Comparison of ENCODE assay signal across 9 cellular contexts in the genomic region with DNA sequence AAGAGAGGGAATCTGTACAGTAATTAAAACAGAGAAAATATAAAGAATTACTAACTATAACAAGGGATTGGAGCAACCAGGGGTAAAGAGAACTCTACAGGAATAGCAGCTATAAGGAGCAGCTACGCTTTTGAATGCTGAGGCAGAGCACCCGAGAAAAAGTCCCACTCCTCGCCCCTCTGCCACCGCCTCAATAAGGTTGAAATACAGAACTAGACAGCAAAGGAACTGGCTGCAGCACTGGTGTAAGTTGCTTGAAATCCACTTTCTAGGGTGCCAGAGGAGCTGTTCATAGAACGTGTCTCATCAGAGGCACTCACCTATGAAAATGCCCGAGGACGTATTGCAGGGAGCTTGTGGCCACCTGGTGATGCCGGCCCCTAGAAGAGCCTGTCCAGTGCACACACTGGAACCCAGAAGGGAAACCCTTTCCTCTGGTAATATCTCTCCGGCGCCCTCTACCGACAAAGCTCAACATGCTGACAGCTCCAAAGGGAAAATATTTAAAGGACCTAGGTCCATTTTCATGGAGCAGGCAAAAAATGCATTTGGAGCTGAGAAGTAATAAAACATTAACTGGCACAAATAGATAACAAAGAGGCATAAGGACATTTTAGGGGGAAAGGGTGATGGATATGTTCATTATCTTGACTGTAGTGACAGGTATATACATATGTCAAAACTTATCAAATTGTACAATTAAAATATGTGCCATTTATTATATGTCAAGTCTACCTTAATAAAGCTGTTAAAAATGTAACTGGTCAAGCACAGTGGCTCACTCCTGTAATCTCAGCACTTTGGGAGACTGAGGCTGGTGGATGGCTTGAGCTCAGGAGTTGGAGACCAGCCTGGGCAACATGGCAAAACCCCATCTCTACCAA.
DNase-seq lines count a peak whose midpoint lies in the region; ATAC-seq and TF ChIP-seq lines count a peak whose summit lies in the region.
"Had no signal": no experiment of that assay in that cellular context is flagged by ENCODE, and none has a peak within 500 bp of the region (broad histone marks: within the 10 kb centered on the region; RNA-seq: fewer than 3 reads in every experiment).

No MANE protein-coding gene starts in this region.

- no peaks in the 10 kb centered on the region for H4K20me1 ChIP-seq in OCI-LY7 (ENCODE audit: insufficient read depth, low read length)

- H3K79me2 ChIP-seq in OCI-LY7 (ENCODE audit: insufficient read depth, low read depth, low read length), result no peaks in the 10 kb centered on the region

- H3K9me3 ChIP-seq in OCI-LY7 (ENCODE audit: low read length), result no peaks in the 10 kb centered on the region
- H3K9me3 ChIP-seq: neutrophil had no signal

- H2AFZ ChIP-seq in OCI-LY7 (ENCODE audit: low read length), result no peak overlapping the region

- POLR2A ChIA-PET in OCI-LY7 (lab: Charles Lee), result interaction anchor here (0.6 to 1.6 kb wide), 2 partner anchors 9 to 284 kb away, joined by 7 read pairs; no protein-coding TSS in a partner anchor

- intact Hi-C loops in CD14-positive monocyte (cut with micrococcal nuclease) (no loop called here), OCI-LY7 (cut with micrococcal nuclease; ENCODE audit: unreplicated experiment) (loop anchor here (10.0 kb wide), 1 partner anchor 114 kb away; no protein-coding TSS in a partner anchor)

- peaks cover 0 to 2% (median 0%) of the 10 kb centered on the region in 7 donors for H3K9me3 Mint-ChIP-seq in CD14-positive monocyte

- H3K4me2 ChIP-seq in OCI-LY7 (ENCODE audit: low read length), result no peak overlapping the region

- H3K4me3 ChIP-seq in OCI-LY7 (ENCODE audit: low read depth, low read length, poor library complexity, severe bottlenecking), result no peak overlapping the region

- H3K36me3 ChIP-seq in OCI-LY7 (ENCODE audit: insufficient read depth, low read length), result no peaks in the 10 kb centered on the region
- H3K36me3 ChIP-seq: neutrophil had no signal

- BruUV-seq in OCI-LY7 (replicated peaks; lab: Mats Ljungman, UMichigan), result no TSS peak

- no peak overlapping the region for H3K27ac ChIP-seq in OCI-LY7 (ENCODE audit: low read depth, low read length, poor library complexity, severe bottlenecking)
- H3K27ac ChIP-seq: neutrophil had no signal

- H3K36me3 Mint-ChIP-seq in CD14-positive monocyte, result no peaks in the 10 kb centered on the region

- H3K9me2 ChIP-seq in OCI-LY7 (ENCODE audit: insufficient read depth, low read length), result no peaks in the 10 kb centered on the region

- DNase-seq in CD14-positive monocyte (ENCODE audit: low spot score) (no peak), OCI-LY7 (ENCODE audit: low spot score) (peak; percentile 41), amniotic stem cell (lab: John Stamatoyannopoulos, UW) (peak; percentile 73), hypothalamus (lab: John Stamatoyannopoulos, UW) (peak in 47 of 51 donors; percentile 1 to 86 (median 44))
- DNase-seq in stimulated activated CD4-positive, alpha-beta T cell treated with anti-CD3 and anti-CD28 coated beads, Interleukin-12 subunit alpha, Interleukin-12 subunit beta, amount 100 ng/mL, for 4 hours, result peak; percentile 10
- DNase-seq in stimulated activated naive CD4-positive, alpha-beta T cell (lab: John Stamatoyannopoulos, UW), result no peak

- H3K27me3 Mint-ChIP-seq in CD14-positive monocyte (ENCODE audit: low read depth in 3 of 3), result peaks cover 0 to 2% (median 0%) of the 10 kb centered on the region in 3 donors

- ATAC-seq in GM18511 (IDR thresholded peaks at IDR 0.05; ENCODE audit: unreplicated experiment) (peak; percentile 71), HG03460 (IDR thresholded peaks at IDR 0.05; ENCODE audit: unreplicated experiment) (peak; percentile 63)

- TF ChIP-seq CTCF in CD14-positive monocyte (IDR thresholded peaks at IDR 0.05), result peak; percentile 49
- peak; percentile 82 for TF ChIP-seq CTCF in OCI-LY7 (conservative IDR thresholded peaks at IDR 0.05; ENCODE audit: low read length)

- no peaks in the 10 kb centered on the region for H3K4me1 ChIP-seq in OCI-LY7 (ENCODE audit: insufficient read depth, low read length, poor library complexity, severe bottlenecking)

- H3K4me3 Mint-ChIP-seq in CD14-positive monocyte, result no peak overlapping the region

- no peaks in the 10 kb centered on the region for H3K4me1 Mint-ChIP-seq in CD14-positive monocyte

- CTCF ChIA-PET in OCI-LY7 (lab: Charles Lee; ENCODE audit: unreplicated experiment), result interaction anchor here (1.0 kb wide), 1 partner anchor 137 kb away, joined by 3 read pairs; a partner anchor contains a TSS

- no peak overlapping the region for H3K27ac Mint-ChIP-seq in CD14-positive monocyte

Comparison
In these comparisons a context has a peak if more than half of its experiments do, and no peak if none do; other contexts are left out.
1. DNase-seq: peak in OCI-LY7 (single experiment), amniotic stem cell (single experiment), hypothalamus (47 of 51) and stimulated activated CD4-positive, alpha-beta T cell treated with anti-CD3 and anti-CD28 coated beads, Interleukin-12 subunit alpha, Interleukin-12 subunit beta, amount 100 ng/mL, for 4 hours (single experiment); none in CD14-positive monocyte (single experiment) and stimulated activated naive CD4-positive, alpha-beta T cell (0 of 6).